ENCODE assay signal across 16 cellular contexts in genomic region chr2:112713585-112713925, GRCh38. TPM values are rescaled to one million over a fixed set of nuclear protein-coding genes. Genes with fewer than 3 reads are reported as not detected.
"Had no signal": no experiment of that assay in that cellular context is flagged by ENCODE, and none has a peak within 500 bp of the region (broad histone marks: within the 10 kb centered on the region; RNA-seq: fewer than 3 reads in every experiment).

No MANE protein-coding gene starts in this region.

- H3K79me2 ChIP-seq: parathyroid adenoma had no signal

- H3K9me3 Mint-ChIP-seq: activated naive CD4-positive, alpha-beta T cell treated with anti-CD3 and anti-CD28 coated beads, Interleukin-2, amount 50 U/mL, for 72 hours had no signal

- DNase-seq: activated CD8-positive, alpha-beta T cell treated with anti-CD3 and anti-CD28 coated beads, Interleukin-2, amount 10 ng/mL, durations not matched to agents 7 days and 5 days; amniotic stem cell; cerebellar nuclear complex; dorsolateral prefrontal cortex; mammary epithelial cell; nephron progenitor cell; substantia nigra; transverse colon had no signal

- H3K27ac ChIP-seq: dorsolateral prefrontal cortex, esophagus muscularis mucosa, foreskin keratinocyte, parathyroid adenoma, skin epidermis, transverse colon had no signal

- H3K9me3 ChIP-seq: esophagus muscularis mucosa, transverse colon had no signal

- H3K4me3 ChIP-seq: dorsolateral prefrontal cortex, esophagus muscularis mucosa, skin epidermis, transverse colon had no signal

- H3K4me1 ChIP-seq: esophagus muscularis mucosa, foreskin keratinocyte, parathyroid adenoma had no signal

- H3K4me3 Mint-ChIP-seq: activated CD8-positive, alpha-beta T cell treated with anti-CD3 and anti-CD28 coated beads, Interleukin-2, amount 10 ng/mL, durations not matched to agents 7 days and 5 days; nephron progenitor cell had no signal

- H3K36me3 ChIP-seq: esophagus muscularis mucosa, transverse colon had no signal

- H3K36me3 Mint-ChIP-seq: activated naive CD4-positive, alpha-beta T cell treated with anti-CD3 and anti-CD28 coated beads, Interleukin-2, amount 50 U/mL, for 72 hours had no signal

- H3K27ac Mint-ChIP-seq: activated CD8-positive, alpha-beta T cell treated with anti-CD3 and anti-CD28 coated beads, Interleukin-2, amount 10 ng/mL, durations not matched to agents 7 days and 5 days; nephron progenitor cell had no signal

- H2AFZ ChIP-seq: parathyroid adenoma had no signal

- H3K9ac ChIP-seq: parathyroid adenoma had no signal

- H3K27me3 ChIP-seq: dorsolateral prefrontal cortex, foreskin keratinocyte, transverse colon had no signal

RNA-seq across cellular contexts. Expression of gene NT5DC4, which starts 7.3 kb away (rescaled TPM):
- total RNA-seq: activated CD8-positive, alpha-beta T cell treated with anti-CD3 and anti-CD28 coated beads, Interleukin-2, amount 10 ng/mL, durations not matched to agents 7 days and 5 days; activated naive CD4-positive, alpha-beta T cell treated with anti-CD3 and anti-CD28 coated beads, Interleukin-2, amount 50 U/mL, for 72 hours; esophagus muscularis mucosa; left lobe of liver; renal cortical epithelial cell; T-helper 2 cell treated with Interferon-gamma antibody and Interleukin-4, amounts not matched to agents 100 ng/mL and 5 ng/mL, for 36 hours; transverse colon had no signal
